In genomic region chr18:62187543-62188378, GRCh38 we compare ENCODE assay signal across 8 cellular contexts. TPM values are rescaled to one million over a fixed set of nuclear protein-coding genes. Genes with fewer than 3 reads are reported as not detected.
DNase-seq lines count a peak whose midpoint lies in the region; ATAC-seq and TF ChIP-seq lines count a peak whose summit lies in the region.

No MANE protein-coding gene starts in this region.

- H4K20me1 ChIP-seq in OCI-LY3 (ENCODE audit: insufficient read depth, low read length): peaks cover 38% of the 10 kb centered on the region

- H3K9me3 Mint-ChIP-seq in activated naive CD8-positive, alpha-beta T cell (ENCODE audit: low read depth): no peaks in the 10 kb centered on the region

- peak overlapping the region; percentile 76 for H3K9ac ChIP-seq in OCI-LY3 (ENCODE audit: low read length)
- H3K9ac ChIP-seq in parathyroid adenoma: peak overlapping the region; percentile 78

- H3K9me3 ChIP-seq in OCI-LY3 (ENCODE audit: insufficient read depth, low read length) (no peaks in the 10 kb centered on the region), cardiac muscle cell (ENCODE audit: low read depth) (no peaks in the 10 kb centered on the region), parathyroid adenoma (ENCODE audit: control insufficient read depth, low read length) (no peaks in the 10 kb centered on the region)

- peaks cover 15% of the 10 kb centered on the region for H3K36me3 Mint-ChIP-seq in activated naive CD8-positive, alpha-beta T cell

- peak overlapping the region; percentile 96 for H3K27ac Mint-ChIP-seq in activated naive CD8-positive, alpha-beta T cell

- H3K27ac ChIP-seq in OCI-LY3 (ENCODE audit: low read length) (peak overlapping the region; percentile 40), cardiac muscle cell (peak overlapping the region; percentile 87), parathyroid adenoma (peak overlapping the region; percentile 86)

- DNase-seq in NCI-H345 treated with DMSO at 0.1 percent for 48 hours (lab: John Stamatoyannopoulos, UW; ENCODE audit: unreplicated experiment): peak; percentile 9
- no peak for DNase-seq in NCI-H345 (lab: John Stamatoyannopoulos, UW)
- peak; percentile 27 to 77 for DNase-seq in cardiac muscle cell (ENCODE audit: low read depth in 1 of 2, low spot score in 1 of 2)
- no peak for DNase-seq in HuH-7.5 (ENCODE audit: low spot score)

- H3K36me3 ChIP-seq in OCI-LY3 (replicated peaks; ENCODE audit: low read depth, low read length) (peaks cover 6% of the 10 kb centered on the region), cardiac muscle cell (no peaks in the 10 kb centered on the region), parathyroid adenoma (ENCODE audit: control insufficient read depth, insufficient read depth, low read length) (no peaks in the 10 kb centered on the region)

- peaks cover 26% of the 10 kb centered on the region for H3K4me1 ChIP-seq in OCI-LY3 (ENCODE audit: low read length)
- H3K4me1 ChIP-seq in cardiac muscle cell (ENCODE audit: low read depth): peaks cover 13% of the 10 kb centered on the region
- H3K4me1 ChIP-seq in parathyroid adenoma: peaks cover 7% of the 10 kb centered on the region

- H3K4me2 ChIP-seq in OCI-LY3 (ENCODE audit: low read length) (peak overlapping the region; percentile 84), parathyroid adenoma (ENCODE audit: low read length) (peak overlapping the region; percentile 93)

- peaks cover 66% of the 10 kb centered on the region for H3K79me2 ChIP-seq in OCI-LY3 (ENCODE audit: low read length)
- peaks cover 50% of the 10 kb centered on the region for H3K79me2 ChIP-seq in parathyroid adenoma

- peak overlapping the region; percentile 86 for H2AFZ ChIP-seq in OCI-LY3 (ENCODE audit: low read depth, low read length)
- peak overlapping the region; percentile 93 for H2AFZ ChIP-seq in parathyroid adenoma

- peaks cover 70% of the 10 kb centered on the region for H3K4me1 Mint-ChIP-seq in activated naive CD8-positive, alpha-beta T cell (ENCODE audit: low read depth)

- ATAC-seq in HG02973 (IDR thresholded peaks at IDR 0.05; ENCODE audit: unreplicated experiment): peak; percentile 2

- no peaks in the 10 kb centered on the region for H3K27me3 ChIP-seq in OCI-LY3 (ENCODE audit: low read depth, low read length)
- H3K27me3 ChIP-seq in cardiac muscle cell: no peaks in the 10 kb centered on the region
- H3K27me3 ChIP-seq in parathyroid adenoma (ENCODE audit: control insufficient read depth, insufficient read depth, low read length): no peaks in the 10 kb centered on the region

- H3K4me3 Mint-ChIP-seq in activated naive CD8-positive, alpha-beta T cell: peak overlapping the region; percentile 100

- peak; percentile 43 for TF ChIP-seq CTCF in OCI-LY3 (IDR thresholded peaks at IDR 0.05; ENCODE audit: low read depth, low read length)
- no peak for TF ChIP-seq CTCF in cardiac muscle cell (IDR thresholded peaks at IDR 0.05; ENCODE audit: low read depth, low read length)
- no peak for TF ChIP-seq CTCF in parathyroid adenoma (IDR thresholded peaks at IDR 0.05)

- H3K27me3 Mint-ChIP-seq in activated naive CD8-positive, alpha-beta T cell: no peaks in the 10 kb centered on the region

- peak overlapping the region; percentile 83 for H3K4me3 ChIP-seq in OCI-LY3 (ENCODE audit: low read length)
- peak overlapping the region; percentile 73 for H3K4me3 ChIP-seq in cardiac muscle cell
- peak overlapping the region; percentile 99 for H3K4me3 ChIP-seq in parathyroid adenoma (ENCODE audit: low read depth, low read length)

RNA-seq across cellular contexts. Expression of gene RELCH, which starts 0.7 kb away (rescaled TPM):
- total RNA-seq in cardiac muscle cell: 26.8 and 26.9 TPM in 2 replicates
- polyA plus RNA-seq in cardiac muscle cell: 11.7 and 14.8 TPM in 2 replicates

RNA-seq across cellular contexts. Expression of gene PIGN, which starts 0.9 kb away (rescaled TPM):
- 16.2 and 20.8 TPM in 2 replicates for total RNA-seq in cardiac muscle cell
- polyA plus RNA-seq in cardiac muscle cell: 18.8 and 21.9 TPM in 2 replicates

Comparison
In these comparisons a context has a peak if more than half of its experiments do, and no peak if none do; other contexts are left out.
1. DNase-seq: peak in NCI-H345 treated with DMSO at 0.1 percent for 48 hours (single experiment) and cardiac muscle cell (2 of 2); none in NCI-H345 (single experiment) and HuH-7.5 (single experiment).
2. Peak in every context shown above with its lines, with median percentiles within 50 percentile points of each other: H3K27ac ChIP-seq and H3K4me3 ChIP-seq.